ENCODE assay signal across 23 cellular contexts in the genomic region with DNA sequence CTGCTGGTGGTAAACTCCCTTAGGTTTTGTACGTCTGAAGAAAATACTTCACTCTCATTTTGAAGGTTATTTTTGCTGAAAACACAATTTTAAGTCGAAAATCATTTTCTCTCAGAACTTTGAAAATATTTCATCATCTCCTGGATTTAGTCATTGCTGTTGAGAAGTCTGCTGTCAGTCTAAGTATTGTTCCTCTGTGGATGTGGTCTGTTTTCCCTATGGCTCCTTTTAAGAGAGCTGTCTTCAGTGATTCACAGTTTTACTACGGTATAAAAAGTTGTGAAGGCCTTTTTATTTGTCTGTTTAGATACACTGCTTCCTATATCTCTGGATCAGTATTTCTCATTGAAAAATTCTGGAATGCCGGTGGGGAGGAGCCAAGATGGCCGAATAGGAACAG.
DNase-seq lines count a peak whose midpoint lies in the region; ATAC-seq lines count a peak whose summit lies in the region.
"Had no signal": no experiment of that assay in that cellular context is flagged by ENCODE, and none has a peak within 500 bp of the region (broad histone marks: within the 10 kb centered on the region; RNA-seq: fewer than 3 reads in every experiment).

No MANE protein-coding gene starts in this region.

- intact Hi-C loops in activated CD4-positive, alpha-beta T cell treated with anti-CD3 and anti-CD28 coated beads for 36 hours (cut with DNase I, micrococcal nuclease), result loop anchor here in 1 of 2 experiments (2.0 kb wide), 1 partner anchor 13 kb away; no protein-coding TSS in a partner anchor

- peak overlapping the region; percentile 75 for H3K27ac Mint-ChIP-seq in activated CD4-positive, alpha-beta T cell treated with anti-CD3 and anti-CD28 coated beads for 36 hours
- no peak overlapping the region for H3K27ac Mint-ChIP-seq in activated CD4-positive, alpha-beta T cell treated with anti-CD3 and anti-CD28 coated beads, Interleukin-2, amount 10 ng/mL, durations not matched to agents 7 days and 5 days
- peak overlapping the region; percentile 90 for H3K27ac Mint-ChIP-seq in activated naive CD4-positive, alpha-beta T cell treated with anti-CD3 and anti-CD28 coated beads, Interleukin-2, amount 50 U/mL, for 24 hours
- no peak overlapping the region for H3K27ac Mint-ChIP-seq in activated naive CD4-positive, alpha-beta T cell treated with anti-CD3 and anti-CD28 coated beads, Interleukin-2, amount 10 ng/mL, durations not matched to agents 7 days and 5 days
- peak overlapping the region; percentile 69 for H3K27ac Mint-ChIP-seq in activated naive CD8-positive, alpha-beta T cell treated with anti-CD3 and anti-CD28 coated beads for 36 hours
- H3K27ac Mint-ChIP-seq in stimulated activated memory B cell treated with anti-CD40 and anti-IgM and Interleukin-4, amounts not matched to agents 10 μg/mL and 1 μg/mL and 100 μg/mL, for 72 hours, result peak overlapping the region; percentile 64

- POLR2A ChIA-PET in activated CD4-positive, alpha-beta T cell treated with anti-CD3 and anti-CD28 coated beads for 36 hours (lab: Charles Lee), result interaction anchor here (0.6 kb wide), 1 partner anchor 66 kb away, joined by 3 read pairs; no protein-coding TSS in a partner anchor
- POLR2A ChIA-PET in activated CD4-positive, alpha-beta T cell treated with anti-CD3 and anti-CD28 coated beads, Interleukin-2, amount 10 ng/mL, durations not matched to agents 7 days and 5 days (lab: Charles Lee), result no interaction called here

- H3K4me3 Mint-ChIP-seq in activated CD4-positive, alpha-beta T cell treated with anti-CD3 and anti-CD28 coated beads for 36 hours, result no peak overlapping the region
- H3K4me3 Mint-ChIP-seq in activated CD4-positive, alpha-beta T cell treated with anti-CD3 and anti-CD28 coated beads, Interleukin-2, amount 10 ng/mL, durations not matched to agents 7 days and 5 days, result no peak overlapping the region
- no peak overlapping the region for H3K4me3 Mint-ChIP-seq in activated naive CD4-positive, alpha-beta T cell treated with anti-CD3 and anti-CD28 coated beads, Interleukin-2, amount 50 U/mL, for 24 hours
- H3K4me3 Mint-ChIP-seq in activated naive CD4-positive, alpha-beta T cell treated with anti-CD3 and anti-CD28 coated beads, Interleukin-2, amount 10 ng/mL, durations not matched to agents 7 days and 5 days, result no peak overlapping the region
- no peak overlapping the region for H3K4me3 Mint-ChIP-seq in activated naive CD8-positive, alpha-beta T cell treated with anti-CD3 and anti-CD28 coated beads for 36 hours
- H3K4me3 Mint-ChIP-seq in stimulated activated memory B cell treated with anti-CD40 and anti-IgM and Interleukin-4, amounts not matched to agents 10 μg/mL and 1 μg/mL and 100 μg/mL, for 72 hours, result no peak overlapping the region
- H3K4me3 Mint-ChIP-seq: CD4-positive, alpha-beta memory T cell had no signal

- H3K4me1 Mint-ChIP-seq in activated CD4-positive, alpha-beta T cell treated with anti-CD3 and anti-CD28 coated beads for 36 hours, result peaks cover 71% of the 10 kb centered on the region
- peaks cover 26% of the 10 kb centered on the region for H3K4me1 Mint-ChIP-seq in activated CD4-positive, alpha-beta T cell treated with anti-CD3 and anti-CD28 coated beads, Interleukin-2, amount 10 ng/mL, durations not matched to agents 7 days and 5 days
- H3K4me1 Mint-ChIP-seq in activated naive CD4-positive, alpha-beta T cell treated with anti-CD3 and anti-CD28 coated beads, Interleukin-2, amount 50 U/mL, for 24 hours, result peaks cover 73% of the 10 kb centered on the region
- peaks cover 23% of the 10 kb centered on the region for H3K4me1 Mint-ChIP-seq in activated naive CD4-positive, alpha-beta T cell treated with anti-CD3 and anti-CD28 coated beads, Interleukin-2, amount 10 ng/mL, durations not matched to agents 7 days and 5 days
- peaks cover 49% of the 10 kb centered on the region for H3K4me1 Mint-ChIP-seq in activated naive CD8-positive, alpha-beta T cell treated with anti-CD3 and anti-CD28 coated beads for 36 hours
- peaks cover 58% of the 10 kb centered on the region for H3K4me1 Mint-ChIP-seq in stimulated activated memory B cell treated with anti-CD40 and anti-IgM and Interleukin-4, amounts not matched to agents 10 μg/mL and 1 μg/mL and 100 μg/mL, for 72 hours

- peaks cover 16% of the 10 kb centered on the region for H3K9me3 Mint-ChIP-seq in activated CD4-positive, alpha-beta T cell treated with anti-CD3 and anti-CD28 coated beads for 36 hours (ENCODE audit: low read depth)
- peaks cover 27% of the 10 kb centered on the region for H3K9me3 Mint-ChIP-seq in activated CD4-positive, alpha-beta T cell treated with anti-CD3 and anti-CD28 coated beads, Interleukin-2, amount 10 ng/mL, durations not matched to agents 7 days and 5 days
- H3K9me3 Mint-ChIP-seq in activated naive CD4-positive, alpha-beta T cell treated with anti-CD3 and anti-CD28 coated beads, Interleukin-2, amount 50 U/mL, for 24 hours, result peaks cover 5% of the 10 kb centered on the region
- H3K9me3 Mint-ChIP-seq in activated naive CD4-positive, alpha-beta T cell treated with anti-CD3 and anti-CD28 coated beads, Interleukin-2, amount 10 ng/mL, durations not matched to agents 7 days and 5 days, result peaks cover 35% of the 10 kb centered on the region
- peaks cover 28% of the 10 kb centered on the region for H3K9me3 Mint-ChIP-seq in activated naive CD8-positive, alpha-beta T cell treated with anti-CD3 and anti-CD28 coated beads for 36 hours
- H3K9me3 Mint-ChIP-seq in stimulated activated memory B cell treated with anti-CD40 and anti-IgM and Interleukin-4, amounts not matched to agents 10 μg/mL and 1 μg/mL and 100 μg/mL, for 72 hours, result peaks cover 6% of the 10 kb centered on the region

- CTCF ChIA-PET in activated CD4-positive, alpha-beta T cell treated with anti-CD3 and anti-CD28 coated beads for 36 hours (lab: Charles Lee), result no interaction called here
- CTCF ChIA-PET in activated CD4-positive, alpha-beta T cell treated with anti-CD3 and anti-CD28 coated beads, Interleukin-2, amount 10 ng/mL, durations not matched to agents 7 days and 5 days (lab: Charles Lee), result interaction anchor here (1.6 to 2.2 kb wide), 2 partner anchors 9 to 25 kb away, joined by 4 to 8 read pairs; no protein-coding TSS in a partner anchor
- CTCF ChIA-PET in activated naive CD4-positive, alpha-beta T cell treated with anti-CD3 and anti-CD28 coated beads, Interleukin-2, amount 10 ng/mL, durations not matched to agents 7 days and 5 days (lab: Charles Lee), result no interaction called here

- H3K27me3 Mint-ChIP-seq in activated CD4-positive, alpha-beta T cell treated with anti-CD3 and anti-CD28 coated beads for 36 hours, result no peaks in the 10 kb centered on the region
- H3K27me3 Mint-ChIP-seq in activated CD4-positive, alpha-beta T cell treated with anti-CD3 and anti-CD28 coated beads, Interleukin-2, amount 10 ng/mL, durations not matched to agents 7 days and 5 days, result no peaks in the 10 kb centered on the region
- H3K27me3 Mint-ChIP-seq in activated naive CD4-positive, alpha-beta T cell treated with anti-CD3 and anti-CD28 coated beads, Interleukin-2, amount 50 U/mL, for 24 hours, result no peaks in the 10 kb centered on the region
- H3K27me3 Mint-ChIP-seq in activated naive CD4-positive, alpha-beta T cell treated with anti-CD3 and anti-CD28 coated beads, Interleukin-2, amount 10 ng/mL, durations not matched to agents 7 days and 5 days, result no peaks in the 10 kb centered on the region
- H3K27me3 Mint-ChIP-seq in activated naive CD8-positive, alpha-beta T cell treated with anti-CD3 and anti-CD28 coated beads for 36 hours, result no peaks in the 10 kb centered on the region
- no peaks in the 10 kb centered on the region for H3K27me3 Mint-ChIP-seq in stimulated activated memory B cell treated with anti-CD40 and anti-IgM and Interleukin-4, amounts not matched to agents 10 μg/mL and 1 μg/mL and 100 μg/mL, for 72 hours
- H3K27me3 Mint-ChIP-seq: CD4-positive, alpha-beta memory T cell had no signal

- no peak for DNase-seq in activated CD4-positive, alpha-beta T cell treated with anti-CD3 and anti-CD28 coated beads for 36 hours
- no peak for DNase-seq in activated CD4-positive, alpha-beta T cell treated with anti-CD3 and anti-CD28 coated beads, Interleukin-2, amount 10 ng/mL, durations not matched to agents 7 days and 5 days
- no peak for DNase-seq in activated naive CD4-positive, alpha-beta T cell treated with anti-CD3 and anti-CD28 coated beads, Interleukin-2, amount 10 ng/mL, durations not matched to agents 7 days and 5 days
- DNase-seq in activated naive CD8-positive, alpha-beta T cell treated with anti-CD3 and anti-CD28 coated beads for 36 hours, result no peak
- DNase-seq in iPS-NIHi11 (ENCODE audit: low spot score), result no peak
- DNase-seq: ACHN; Caco-2; CD4-positive, alpha-beta memory T cell; DMS 273 treated with DMSO at 0.1 percent for 48 hours; DMS79 treated with DMSO at 0.1 percent for 48 hours; KBM-7; MM.1S; NCI-H1048; NCI-H1417 treated with DMSO at 0.1 percent for 48 hours; NCI-H187; NCI-H2107; NCI-H510A treated with DMSO at 0.1 percent for 48 hours; NCI-H748 treated with DMSO at 0.1 percent for 48 hours; NK-92 treated with Interleukin-12 subunit alpha and Interleukin-12 subunit beta, amount 100 ng/mL, for 24 hours had no signal

- peak; percentile 50 for ATAC-seq in activated CD4-positive, alpha-beta T cell treated with anti-CD3 and anti-CD28 coated beads for 36 hours
- ATAC-seq in stimulated activated memory B cell treated with anti-CD40 and anti-IgM and Interleukin-4, amounts not matched to agents 10 μg/mL and 1 μg/mL and 100 μg/mL, for 72 hours, result no peak
- no peak for ATAC-seq in HG02763 (IDR thresholded peaks at IDR 0.05; ENCODE audit: unreplicated experiment)
- ATAC-seq: HepG2 had no signal

- H3K36me3 Mint-ChIP-seq in activated CD4-positive, alpha-beta T cell treated with anti-CD3 and anti-CD28 coated beads for 36 hours (ENCODE audit: low read depth), result peaks cover 67% of the 10 kb centered on the region
- H3K36me3 Mint-ChIP-seq in activated CD4-positive, alpha-beta T cell treated with anti-CD3 and anti-CD28 coated beads, Interleukin-2, amount 10 ng/mL, durations not matched to agents 7 days and 5 days (ENCODE audit: low read depth), result peaks cover 61% of the 10 kb centered on the region
- H3K36me3 Mint-ChIP-seq in activated naive CD4-positive, alpha-beta T cell treated with anti-CD3 and anti-CD28 coated beads, Interleukin-2, amount 50 U/mL, for 24 hours, result peaks cover 44% of the 10 kb centered on the region
- H3K36me3 Mint-ChIP-seq in activated naive CD4-positive, alpha-beta T cell treated with anti-CD3 and anti-CD28 coated beads, Interleukin-2, amount 10 ng/mL, durations not matched to agents 7 days and 5 days, result peaks cover 66% of the 10 kb centered on the region
- H3K36me3 Mint-ChIP-seq in activated naive CD8-positive, alpha-beta T cell treated with anti-CD3 and anti-CD28 coated beads for 36 hours, result peaks cover 89% of the 10 kb centered on the region
- peaks cover 59% of the 10 kb centered on the region for H3K36me3 Mint-ChIP-seq in stimulated activated memory B cell treated with anti-CD40 and anti-IgM and Interleukin-4, amounts not matched to agents 10 μg/mL and 1 μg/mL and 100 μg/mL, for 72 hours

Comparison
In these comparisons a context has a peak if more than half of its experiments do, and no peak if none do; other contexts are left out.
1. H3K27ac Mint-ChIP-seq: peak in activated CD4-positive, alpha-beta T cell treated with anti-CD3 and anti-CD28 coated beads for 36 hours (single experiment), activated naive CD4-positive, alpha-beta T cell treated with anti-CD3 and anti-CD28 coated beads, Interleukin-2, amount 50 U/mL, for 24 hours (single experiment), activated naive CD8-positive, alpha-beta T cell treated with anti-CD3 and anti-CD28 coated beads for 36 hours (single experiment) and stimulated activated memory B cell treated with anti-CD40 and anti-IgM and Interleukin-4, amounts not matched to agents 10 μg/mL and 1 μg/mL and 100 μg/mL, for 72 hours (single experiment); none in activated CD4-positive, alpha-beta T cell treated with anti-CD3 and anti-CD28 coated beads, Interleukin-2, amount 10 ng/mL, durations not matched to agents 7 days and 5 days (single experiment) and activated naive CD4-positive, alpha-beta T cell treated with anti-CD3 and anti-CD28 coated beads, Interleukin-2, amount 10 ng/mL, durations not matched to agents 7 days and 5 days (single experiment).